Comparison of ENCODE assay signal across 8 cellular contexts in the genomic region with DNA sequence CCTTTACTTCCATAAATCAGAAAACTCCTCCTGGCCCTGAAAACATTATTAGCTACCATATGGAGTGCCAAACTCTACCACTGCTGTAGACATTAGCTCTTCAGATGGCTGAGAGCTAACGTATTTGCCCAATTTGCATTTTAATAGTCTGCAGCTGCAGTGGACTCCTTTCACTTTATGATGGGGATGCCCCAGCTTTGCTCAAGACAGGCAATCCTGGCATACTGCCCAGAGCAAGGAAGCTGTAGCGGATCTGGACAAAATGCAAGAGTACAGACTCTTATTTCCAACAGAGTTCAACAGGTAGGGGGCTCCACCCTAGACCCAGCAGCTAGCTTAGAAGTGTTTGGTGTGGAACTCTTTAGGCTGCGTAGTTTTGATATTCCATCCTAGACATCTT.
DNase-seq lines count a peak whose midpoint lies in the region; ATAC-seq, FAIRE-seq and TF ChIP-seq lines count a peak whose summit lies in the region.

No MANE protein-coding gene starts in this region.

- H3F3A ChIP-seq in PC-3 (ENCODE audit: low read length, unreplicated experiment): no peaks in the 10 kb centered on the region

- no peaks in the 10 kb centered on the region for H3K27me3 ChIP-seq in hepatocyte
- no peaks in the 10 kb centered on the region for H3K27me3 ChIP-seq in PC-3 (ENCODE audit: low read length)

- peak; percentile 84 for ATAC-seq in GM19023 (IDR thresholded peaks at IDR 0.05; ENCODE audit: unreplicated experiment)
- ATAC-seq in HG03045 (IDR thresholded peaks at IDR 0.05; ENCODE audit: unreplicated experiment): peak; percentile 82
- ATAC-seq in PC-3: no peak
- no peak for ATAC-seq in stimulated activated naive CD8-positive, alpha-beta T cell treated with anti-CD3 and anti-CD28 coated beads, Interleukin-15, Interleukin-2, amounts not matched to agents 100 U/mL and 50 U/mL, for 24 hours

- H3K4me2 ChIP-seq in hepatocyte: no peak overlapping the region
- H3K4me2 ChIP-seq in PC-3 (ENCODE audit: low read length): no peak overlapping the region

- peak; percentile 86 for FAIRE-seq in A204.1 (lab: Jason Lieb, UNC)

- peak; percentile 86 to 96 for DNase-seq in NCI-H524 (lab: John Stamatoyannopoulos, UW)
- DNase-seq in hepatocyte (ENCODE audit: low spot score): peak; percentile 58
- DNase-seq in SKM-1 (lab: John Stamatoyannopoulos, UW; ENCODE audit: unreplicated experiment): no peak
- DNase-seq in PC-3: no peak
- no peak for DNase-seq in stimulated activated naive CD8-positive, alpha-beta T cell treated with anti-CD3 and anti-CD28 coated beads, Interleukin-15, Interleukin-2, amounts not matched to agents 100 U/mL and 50 U/mL, for 24 hours

- intact Hi-C loops in PC-3 (cut with micrococcal nuclease): no loop called here

- H3K4me1 ChIP-seq in hepatocyte (ENCODE audit: insufficient read depth) (no peaks in the 10 kb centered on the region), PC-3 (ENCODE audit: insufficient read depth, low read length) (no peaks in the 10 kb centered on the region)

- H3K4me3 ChIP-seq in hepatocyte (no peak overlapping the region), PC-3 (ENCODE audit: low read length) (no peak overlapping the region)

- H2AFZ ChIP-seq in hepatocyte (no peak overlapping the region), PC-3 (ENCODE audit: low read length) (no peak overlapping the region)

- TF ChIP-seq CTCF in hepatocyte (IDR thresholded peaks at IDR 0.05; ENCODE audit: poor library complexity): peak; percentile 14
- no peak for TF ChIP-seq CTCF in PC-3 (conservative IDR thresholded peaks at IDR 0.05; ENCODE audit: low read depth, low read length)

- H3K79me2 ChIP-seq in hepatocyte (no peaks in the 10 kb centered on the region), PC-3 (ENCODE audit: low read length) (no peaks in the 10 kb centered on the region)

- H3K36me3 ChIP-seq in hepatocyte (replicated peaks; ENCODE audit: insufficient read depth, low read depth): no peaks in the 10 kb centered on the region
- H3K36me3 ChIP-seq in PC-3 (ENCODE audit: low read depth, low read length): no peaks in the 10 kb centered on the region

- CTCF ChIA-PET in PC-3 (lab: Charles Lee): no interaction called here

- H3K9me3 ChIP-seq in hepatocyte (ENCODE audit: low read depth) (no peaks in the 10 kb centered on the region), PC-3 (ENCODE audit: low read length) (no peaks in the 10 kb centered on the region)

- BruUV-seq in PC-3 (replicated peaks; lab: Mats Ljungman, UMichigan): no TSS peak

- H3K9me2 ChIP-seq in hepatocyte (replicated peaks; ENCODE audit: insufficient read depth) (no peaks in the 10 kb centered on the region), PC-3 (replicated peaks; ENCODE audit: low read length) (no peaks in the 10 kb centered on the region)

- H3K9ac ChIP-seq in PC-3 (ENCODE audit: low read length): no peak overlapping the region

- H3K27ac ChIP-seq in hepatocyte: no peak overlapping the region
- no peak overlapping the region for H3K27ac ChIP-seq in PC-3 (ENCODE audit: low read length)

- POLR2A ChIA-PET in PC-3 (lab: Charles Lee; ENCODE audit: unreplicated experiment): no interaction called here

- WGBS in hepatocyte (ENCODE audit: low lambda C conversion rate, missing lambda C conversion rate): 75% methylated on average over 3 of the region's 3 CpGs

- H4K20me1 ChIP-seq in hepatocyte (ENCODE audit: insufficient read depth, poor library complexity, severe bottlenecking): no peaks in the 10 kb centered on the region
- no peaks in the 10 kb centered on the region for H4K20me1 ChIP-seq in PC-3 (ENCODE audit: low read length)

Comparison
In these comparisons a context has a peak if more than half of its experiments do, and no peak if none do; other contexts are left out.
1. ATAC-seq: peak in GM19023 (single experiment) and HG03045 (single experiment); none in PC-3 (single experiment) and stimulated activated naive CD8-positive, alpha-beta T cell treated with anti-CD3 and anti-CD28 coated beads, Interleukin-15, Interleukin-2, amounts not matched to agents 100 U/mL and 50 U/mL, for 24 hours (single experiment).
2. DNase-seq: peak in NCI-H524 (2 of 2) and hepatocyte (single experiment); none in SKM-1 (single experiment), PC-3 (single experiment) and stimulated activated naive CD8-positive, alpha-beta T cell treated with anti-CD3 and anti-CD28 coated beads, Interleukin-15, Interleukin-2, amounts not matched to agents 100 U/mL and 50 U/mL, for 24 hours (single experiment).